ENCODE assay signal across 17 cellular contexts in the genomic region with DNA sequence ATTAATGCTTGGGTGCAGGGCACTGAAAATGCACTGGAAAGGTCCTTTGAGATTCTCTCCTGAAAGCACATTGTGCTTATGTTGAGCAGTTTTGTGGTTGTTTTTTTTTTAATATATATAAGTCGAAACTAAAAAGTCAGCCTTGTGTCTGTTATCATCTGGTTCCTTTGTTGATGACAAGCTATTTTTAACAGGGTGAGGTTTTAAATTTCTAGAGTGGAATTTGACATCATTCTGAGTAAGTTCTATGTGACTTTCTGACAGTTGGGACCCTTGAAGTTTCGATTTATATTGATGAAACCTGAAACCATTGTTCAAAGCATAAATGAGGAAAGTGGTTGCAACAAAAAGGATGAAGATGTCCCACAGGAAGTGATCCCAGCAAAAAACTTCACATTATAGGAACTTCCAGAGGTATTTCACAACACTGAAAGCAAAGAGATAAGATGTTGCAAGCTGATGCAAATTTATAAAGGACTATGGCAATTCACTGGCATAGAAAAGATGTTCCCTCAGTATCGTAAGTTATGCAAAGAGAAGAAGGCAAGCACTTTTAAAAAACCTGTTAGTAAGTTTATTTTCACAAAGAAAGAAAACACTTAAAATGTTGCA.
DNase-seq lines count a peak whose midpoint lies in the region; ATAC-seq and TF ChIP-seq lines count a peak whose summit lies in the region.
"Had no signal": no experiment of that assay in that cellular context is flagged by ENCODE, and none has a peak within 500 bp of the region (broad histone marks: within the 10 kb centered on the region; RNA-seq: fewer than 3 reads in every experiment).

No MANE protein-coding gene starts in this region.

- H3K27me3 ChIP-seq in KMS-11 (ENCODE audit: insufficient read depth, low read depth) (no peaks in the 10 kb centered on the region), mesendoderm (ENCODE audit: insufficient read depth, low read length, poor library complexity) (no peaks in the 10 kb centered on the region)
- H3K27me3 ChIP-seq: uterus had no signal

- H3K4me1 Mint-ChIP-seq in activated T-helper 17 cell treated with anti-CD3 and anti-CD28 coated beads, Interleukin-2, amount 50 U/mL, for 72 hours = peaks cover 3% of the 10 kb centered on the region
- H3K4me1 Mint-ChIP-seq in WTC11 = peaks cover 21% of the 10 kb centered on the region
- H3K4me1 Mint-ChIP-seq: neural crest cell had no signal

- no CpG with 5 or more reads among the region's 3 CpGs for WGBS in mesendoderm (ENCODE audit: extremely low coverage, insufficient coverage, low lambda C conversion rate)

- H3K4ac ChIP-seq in mesendoderm (ENCODE audit: low read depth, low read length) = no peak overlapping the region

- peak; percentile 69 for DNase-seq in NOMO-1 treated with DMSO at 0.1 percent for 48 hours (lab: John Stamatoyannopoulos, UW; ENCODE audit: unreplicated experiment)
- DNase-seq in NOMO-1 treated with dmso at 0.1 percent for 144 hours (lab: John Stamatoyannopoulos, UW; ENCODE audit: unreplicated experiment) = no peak
- peak; percentile 39 for DNase-seq in mesendoderm
- no peak for DNase-seq in WTC11 (ENCODE audit: low spot score)
- DNase-seq: activated naive CD8-positive, alpha-beta T cell treated with anti-CD3 and anti-CD28 coated beads for 36 hours; dorsolateral prefrontal cortex; H9; kidney; NCI-H1092; uterus had no signal

- H2BK5ac ChIP-seq in mesendoderm (ENCODE audit: low read length) = no peak overlapping the region

- H3K27ac ChIP-seq in KMS-11 (peak overlapping the region; percentile 99), mesendoderm (ENCODE audit: low read depth, low read length) (no peak overlapping the region)
- H3K27ac ChIP-seq: dorsolateral prefrontal cortex, uterus had no signal

- no peak overlapping the region for H2BK15ac ChIP-seq in mesendoderm (replicated peaks; ENCODE audit: low read depth)

- H3K4me2 ChIP-seq in KMS-11 = peak overlapping the region; percentile 89
- no peak overlapping the region for H3K4me2 ChIP-seq in mesendoderm (ENCODE audit: low read length)

- H2AFZ ChIP-seq in KMS-11 (ENCODE audit: low read depth) = no peak overlapping the region

- no peak overlapping the region for H3K23ac ChIP-seq in mesendoderm (ENCODE audit: low read length)

- H3K56ac ChIP-seq in mesendoderm (ENCODE audit: low read length) = no peak overlapping the region

- no peak overlapping the region for H2AK5ac ChIP-seq in mesendoderm (ENCODE audit: low read length)

- H3K4me1 ChIP-seq in KMS-11 (ENCODE audit: low read depth, poor library complexity, severe bottlenecking) (peaks cover 69% of the 10 kb centered on the region), mesendoderm (ENCODE audit: control insufficient read depth, low read depth, low read length) (peaks cover 11% of the 10 kb centered on the region)
- H3K4me1 ChIP-seq: uterus had no signal

- peak; percentile 34 for ATAC-seq in activated T-helper 17 cell treated with anti-CD3 and anti-CD28 coated beads, Interleukin-2, amount 50 U/mL, for 72 hours (replicated peaks)
- ATAC-seq in HG02763 (IDR thresholded peaks at IDR 0.05; ENCODE audit: unreplicated experiment) = no peak
- no peak for ATAC-seq in WTC11
- no peak for ATAC-seq in HG03095 (IDR thresholded peaks at IDR 0.05; ENCODE audit: unreplicated experiment)
- ATAC-seq: Right ventricle myocardium inferior had no signal

- no peaks in the 10 kb centered on the region for H3K36me3 Mint-ChIP-seq in activated T-helper 17 cell treated with anti-CD3 and anti-CD28 coated beads, Interleukin-2, amount 50 U/mL, for 72 hours (ENCODE audit: low read depth)
- H3K36me3 Mint-ChIP-seq in WTC11 = no peaks in the 10 kb centered on the region
- H3K36me3 Mint-ChIP-seq: activated naive CD8-positive, alpha-beta T cell treated with anti-CD3 and anti-CD28 coated beads for 36 hours had no signal

- POLR2A ChIA-PET in WTC11 (lab: Charles Lee) = no interaction called here

- no peaks in the 10 kb centered on the region for H3K36me3 ChIP-seq in KMS-11 (ENCODE audit: insufficient read depth)
- H3K36me3 ChIP-seq in mesendoderm (ENCODE audit: control insufficient read depth, insufficient read depth, low read length) = no peaks in the 10 kb centered on the region
- H3K36me3 ChIP-seq: uterus had no signal

- H3K9ac ChIP-seq in KMS-11 (peak overlapping the region; percentile 79), mesendoderm (ENCODE audit: low read length) (no peak overlapping the region)

- H3K79me2 ChIP-seq in KMS-11 (ENCODE audit: insufficient read depth, low read depth) = no peaks in the 10 kb centered on the region
- H3K79me2 ChIP-seq in mesendoderm (ENCODE audit: control insufficient read depth, insufficient read depth, low read length) = no peaks in the 10 kb centered on the region

- H4K8ac ChIP-seq in mesendoderm (ENCODE audit: low read depth, low read length) = no peak overlapping the region

- no peak overlapping the region for H3K4me3 Mint-ChIP-seq in activated T-helper 17 cell treated with anti-CD3 and anti-CD28 coated beads, Interleukin-2, amount 50 U/mL, for 72 hours
- H3K4me3 Mint-ChIP-seq in WTC11 = no peak overlapping the region
- H3K4me3 Mint-ChIP-seq: activated naive CD8-positive, alpha-beta T cell treated with anti-CD3 and anti-CD28 coated beads for 36 hours; H9; neural crest cell; T-helper 1 cell treated with Interleukin-12 subunit alpha and Interleukin-12 subunit beta and Interleukin-4 antibody, amounts not matched to agents 30 μg/mL and 1 μg/mL, for 36 hours had no signal

- no peak for TF ChIP-seq CTCF in KMS-11 (conservative IDR thresholded peaks at IDR 0.05; ENCODE audit: low read depth, low read length)
- TF ChIP-seq CTCF in WTC11 (IDR thresholded peaks at IDR 0.05) = no peak

- no peak overlapping the region for H3K18ac ChIP-seq in mesendoderm (ENCODE audit: low read length)

- CTCF ChIA-PET in WTC11 (lab: Charles Lee) = no interaction called here

- H3K9me3 Mint-ChIP-seq in activated T-helper 17 cell treated with anti-CD3 and anti-CD28 coated beads, Interleukin-2, amount 50 U/mL, for 72 hours = peaks cover 3% of the 10 kb centered on the region
- no peaks in the 10 kb centered on the region; the same call in 1 of the 2 replicates for H3K9me3 Mint-ChIP-seq in WTC11
- H3K9me3 Mint-ChIP-seq: activated naive CD8-positive, alpha-beta T cell treated with anti-CD3 and anti-CD28 coated beads for 36 hours; H9; T-helper 1 cell treated with Interleukin-12 subunit alpha and Interleukin-12 subunit beta and Interleukin-4 antibody, amounts not matched to agents 30 μg/mL and 1 μg/mL, for 36 hours had no signal

- H3K27ac Mint-ChIP-seq in activated T-helper 17 cell treated with anti-CD3 and anti-CD28 coated beads, Interleukin-2, amount 50 U/mL, for 72 hours = no peak overlapping the region
- H3K27ac Mint-ChIP-seq in WTC11 = no peak overlapping the region; the same call in 1 of the 2 replicates
- H3K27ac Mint-ChIP-seq: activated naive CD8-positive, alpha-beta T cell treated with anti-CD3 and anti-CD28 coated beads for 36 hours; H9; T-helper 1 cell treated with Interleukin-12 subunit alpha and Interleukin-12 subunit beta and Interleukin-4 antibody, amounts not matched to agents 30 μg/mL and 1 μg/mL, for 36 hours had no signal

- H3K27me3 Mint-ChIP-seq in activated T-helper 17 cell treated with anti-CD3 and anti-CD28 coated beads, Interleukin-2, amount 50 U/mL, for 72 hours = peaks cover 13% of the 10 kb centered on the region
- H3K27me3 Mint-ChIP-seq in WTC11 (ENCODE audit: low read depth) = peaks cover 2% of the 10 kb centered on the region; the same call in 1 of the 2 replicates

- H3K4me3 ChIP-seq in KMS-11 (IDR thresholded peaks at IDR 0.05; ENCODE audit: insufficient read depth, low read depth, low read length) (no peak overlapping the region), mesendoderm (ENCODE audit: low read length) (no peak overlapping the region)
- H3K4me3 ChIP-seq: dorsolateral prefrontal cortex, uterus had no signal

- H3K79me1 ChIP-seq in mesendoderm (ENCODE audit: low read length) = no peaks in the 10 kb centered on the region

- H4K20me1 ChIP-seq in KMS-11 (ENCODE audit: insufficient read depth) = no peaks in the 10 kb centered on the region

- no peak overlapping the region for H2BK120ac ChIP-seq in mesendoderm (ENCODE audit: low read depth, low read length)

- H4K5ac ChIP-seq in mesendoderm (ENCODE audit: low read length) = no peak overlapping the region

TF ChIP-seq in WTC11, 78 proteins besides CTCF, POLR2A, EP300 and RAD21 (continues in another document):
- TF ChIP-seq ZNF281 (CRISPR knock-in tag; IDR thresholded peaks at IDR 0.05) = no peak
- TF ChIP-seq IRF2 (CRISPR knock-in tag; IDR thresholded peaks at IDR 0.05; ENCODE audit: borderline replicate concordance, low read depth) = no peak
- TF ChIP-seq KAT7 (CRISPR knock-in tag; IDR thresholded peaks at IDR 0.05; ENCODE audit: borderline replicate concordance) = no peak
- no peak for TF ChIP-seq ATF1 (CRISPR knock-in tag; IDR thresholded peaks at IDR 0.05)
- TF ChIP-seq ZNF232 (CRISPR knock-in tag; IDR thresholded peaks at IDR 0.05) = no peak
- TF ChIP-seq TEAD4 (CRISPR knock-in tag; IDR thresholded peaks at IDR 0.05) = no peak
- no peak for TF ChIP-seq SMAD4 (CRISPR knock-in tag; IDR thresholded peaks at IDR 0.05)
- no peak for TF ChIP-seq HMGA2 (CRISPR knock-in tag; IDR thresholded peaks at IDR 0.05)
- TF ChIP-seq JUN (CRISPR knock-in tag; IDR thresholded peaks at IDR 0.05) = no peak

Comparison
In these comparisons a context has a peak if more than half of its experiments do, and no peak if none do; other contexts are left out.
1. DNase-seq: peak in NOMO-1 treated with DMSO at 0.1 percent for 48 hours (single experiment) and mesendoderm (single experiment); none in NOMO-1 treated with dmso at 0.1 percent for 144 hours (single experiment) and WTC11 (single experiment).